Comparison of ENCODE assay signal across 1 cellular context in genomic region chr19:2561221-2561620, GRCh38.
TF ChIP-seq lines count a peak whose summit lies in the region.

No MANE protein-coding gene starts in this region.

TF ChIP-seq in SK-N-SH treated with all-trans-retinoic acid at 6 μM for 48 hours, 23 proteins besides CTCF, POLR2A, EP300 and RAD21 (continued from another document):
- TF ChIP-seq, protein P1, sequence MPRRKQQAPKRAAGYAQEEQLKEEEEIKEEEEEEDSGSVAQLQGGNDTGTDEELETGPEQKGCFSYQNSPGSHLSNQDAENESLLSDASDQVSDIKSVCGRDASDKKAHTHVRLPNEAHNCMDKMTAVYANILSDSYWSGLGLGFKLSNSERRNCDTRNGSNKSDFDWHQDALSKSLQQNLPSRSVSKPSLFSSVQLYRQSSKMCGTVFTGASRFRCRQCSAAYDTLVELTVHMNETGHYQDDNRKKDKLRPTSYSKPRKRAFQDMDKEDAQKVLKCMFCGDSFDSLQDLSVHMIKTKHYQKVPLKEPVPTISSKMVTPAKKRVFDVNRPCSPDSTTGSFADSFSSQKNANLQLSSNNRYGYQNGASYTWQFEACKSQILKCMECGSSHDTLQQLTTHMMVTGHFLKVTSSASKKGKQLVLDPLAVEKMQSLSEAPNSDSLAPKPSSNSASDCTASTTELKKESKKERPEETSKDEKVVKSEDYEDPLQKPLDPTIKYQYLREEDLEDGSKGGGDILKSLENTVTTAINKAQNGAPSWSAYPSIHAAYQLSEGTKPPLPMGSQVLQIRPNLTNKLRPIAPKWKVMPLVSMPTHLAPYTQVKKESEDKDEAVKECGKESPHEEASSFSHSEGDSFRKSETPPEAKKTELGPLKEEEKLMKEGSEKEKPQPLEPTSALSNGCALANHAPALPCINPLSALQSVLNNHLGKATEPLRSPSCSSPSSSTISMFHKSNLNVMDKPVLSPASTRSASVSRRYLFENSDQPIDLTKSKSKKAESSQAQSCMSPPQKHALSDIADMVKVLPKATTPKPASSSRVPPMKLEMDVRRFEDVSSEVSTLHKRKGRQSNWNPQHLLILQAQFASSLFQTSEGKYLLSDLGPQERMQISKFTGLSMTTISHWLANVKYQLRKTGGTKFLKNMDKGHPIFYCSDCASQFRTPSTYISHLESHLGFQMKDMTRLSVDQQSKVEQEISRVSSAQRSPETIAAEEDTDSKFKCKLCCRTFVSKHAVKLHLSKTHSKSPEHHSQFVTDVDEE (CRISPR knock-in tag; IDR thresholded peaks at IDR 0.05) = no peak
